11 cellular contexts compared by ENCODE assay signal in genomic region chr9:118529210-118529609, GRCh38.
DNase-seq lines count a peak whose midpoint lies in the region; ATAC-seq and TF ChIP-seq lines count a peak whose summit lies in the region.
"Had no signal": no experiment of that assay in that cellular context is flagged by ENCODE, and none has a peak within 500 bp of the region (broad histone marks: within the 10 kb centered on the region; RNA-seq: fewer than 3 reads in every experiment).

No MANE protein-coding gene starts in this region.

- 0 to 4% (median 3%) methylated on average over 3 of the region's 3 CpGs for WGBS in heart left ventricle, 4 donors

- H3K4me3 Mint-ChIP-seq in CD14-positive monocyte, result no peak overlapping the region

- H3K36me3 ChIP-seq in heart left ventricle, result no peaks in the 10 kb centered on the region
- H3K36me3 ChIP-seq: cardiac muscle cell had no signal

- H3K4me1 Mint-ChIP-seq in CD14-positive monocyte, result peaks cover 5% of the 10 kb centered on the region

- H3K36me3 Mint-ChIP-seq in CD14-positive monocyte, result no peaks in the 10 kb centered on the region

- H3K4me1 ChIP-seq in heart left ventricle, result peaks cover 0 to 16% (median 11%) of the 10 kb centered on the region in 12 donors

- no peak overlapping the region for H3K27ac Mint-ChIP-seq in CD14-positive monocyte

- peak overlapping the region in 7 of 12 donors; percentile 11 to 78 (median 43) for H3K27ac ChIP-seq in heart left ventricle
- H3K27ac ChIP-seq: cardiac muscle cell had no signal

- H3K27me3 Mint-ChIP-seq in CD14-positive monocyte (ENCODE audit: low read depth in 3 of 3), result no peaks in the 10 kb centered on the region

- peaks cover 0 to 6% (median 0%) of the 10 kb centered on the region in 7 donors for H3K9me3 Mint-ChIP-seq in CD14-positive monocyte

- H3K27me3 ChIP-seq in heart left ventricle, result no peaks in the 10 kb centered on the region
- H3K27me3 ChIP-seq: cardiac muscle cell had no signal

- intact Hi-C loops in heart left ventricle (cut with DNase I), result no loop called here
- intact Hi-C loops in CD14-positive monocyte (cut with micrococcal nuclease), result no loop called here

- no peak for TF ChIP-seq CTCF in heart left ventricle (IDR thresholded peaks at IDR 0.05)
- TF ChIP-seq CTCF in CD14-positive monocyte (IDR thresholded peaks at IDR 0.05), result no peak

- DNase-seq in EL, result peak; percentile 58
- peak in 1 of 5 donors; percentile 16 for DNase-seq in heart left ventricle
- DNase-seq in NCI-H510A treated with DMSO at 0.1 percent for 48 hours (lab: John Stamatoyannopoulos, UW), result no peak
- no peak for DNase-seq in epidermal melanocyte (ENCODE audit: insufficient read length, low spot score)
- DNase-seq in CD14-positive monocyte (ENCODE audit: low spot score), result no peak
- DNase-seq: stimulated activated CD4-positive, alpha-beta T cell treated with anti-CD3 and anti-CD28 coated beads, Interleukin-15, amount 100 ng/mL, for 24 hours; trophoblast cell had no signal

- ATAC-seq in GM21423 (IDR thresholded peaks at IDR 0.05; ENCODE audit: unreplicated experiment) (peak; percentile 68), HG03571 (IDR thresholded peaks at IDR 0.05; ENCODE audit: unreplicated experiment) (peak; percentile 67), heart left ventricle (peak; percentile 67 to 96 (median 96)), HG03439 (IDR thresholded peaks at IDR 0.05; ENCODE audit: unreplicated experiment) (no peak)

- H3K4me3 ChIP-seq in heart left ventricle, result no peak overlapping the region
- H3K4me3 ChIP-seq: cardiac muscle cell had no signal

- H3K9me3 ChIP-seq in heart left ventricle, result no peaks in the 10 kb centered on the region

- TF ChIP-seq POLR2A in heart left ventricle (IDR thresholded peaks at IDR 0.05), result no peak
